ENCODE assay signal across 20 cellular contexts in the genomic region with DNA sequence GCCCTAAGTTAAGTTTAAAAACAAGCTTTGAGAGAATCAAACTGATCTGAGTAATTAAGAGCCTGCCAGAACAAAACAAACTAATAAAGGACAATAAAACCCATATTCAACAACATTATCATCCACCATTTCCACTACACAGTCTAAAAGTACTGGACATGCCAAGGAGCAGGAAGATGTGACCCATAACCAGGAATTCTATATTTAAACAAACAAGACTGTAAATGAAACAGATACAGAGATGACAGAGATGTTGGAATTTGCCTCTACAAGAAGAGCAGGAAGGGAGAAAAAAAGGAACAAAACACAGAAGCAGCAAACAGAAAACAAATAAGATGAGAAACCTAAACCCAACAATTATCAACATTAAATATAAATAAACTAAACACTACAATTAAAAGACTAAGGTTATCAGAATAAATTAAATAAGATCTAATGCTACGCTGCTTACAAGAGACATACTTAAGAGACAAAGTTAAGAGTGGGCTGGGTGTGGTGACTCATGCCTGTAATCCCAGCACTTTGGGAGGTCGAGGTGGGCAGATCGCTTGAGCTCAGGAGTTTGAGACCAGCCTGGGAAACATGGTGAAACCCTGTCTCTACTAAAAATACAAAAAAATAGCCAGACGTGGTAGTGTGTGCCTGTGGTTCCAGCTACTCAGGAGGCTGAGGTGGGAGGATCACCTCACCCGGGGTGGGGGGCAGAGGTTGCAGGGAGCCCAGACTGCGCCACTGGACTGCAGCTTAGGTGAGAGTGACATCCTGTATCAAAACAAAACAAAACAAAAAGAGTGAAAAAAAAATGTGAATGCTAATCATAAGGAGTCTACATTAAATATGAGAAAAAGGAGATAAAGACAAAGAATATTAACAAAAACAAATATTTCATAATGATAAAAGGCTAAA. TPM values are rescaled to one million over a fixed set of nuclear protein-coding genes. Genes with fewer than 3 reads are reported as not detected.
A peak's percentile ranks its signal among the peaks of the same experiment; 100 is the strongest.
DNase-seq lines count a peak whose midpoint lies in the region; ATAC-seq and TF ChIP-seq lines count a peak whose summit lies in the region.
"Had no signal": no experiment of that assay in that cellular context is flagged by ENCODE, and none has a peak within 500 bp of the region (broad histone marks: within the 10 kb centered on the region; RNA-seq: fewer than 3 reads in every experiment).

No MANE protein-coding gene starts in this region.

- ATAC-seq in psoas muscle (peak in 2 of 4 donors; percentile 35 to 43), GM19351 (IDR thresholded peaks at IDR 0.05; ENCODE audit: unreplicated experiment) (no peak)
- ATAC-seq: body of pancreas had no signal

- H3K9me3 ChIP-seq in psoas muscle = no peaks in the 10 kb centered on the region
- H3K9me3 ChIP-seq: thyroid gland had no signal

- intact Hi-C loops in psoas muscle (cut with DNase I) = loop anchor here in 1 of 2 donors (5.0 kb wide), 1 partner anchor 47 kb away; no protein-coding TSS in a partner anchor

- WGBS in psoas muscle, 3 donors = 88 to 93% (median 88%) methylated on average over 6 of the region's 6 CpGs

- peak overlapping the region; percentile 51 for H3K27ac ChIP-seq in VCaP
- H3K27ac ChIP-seq in psoas muscle = peak overlapping the region; percentile 50
- H3K27ac ChIP-seq: body of pancreas, neural progenitor cell, thyroid gland had no signal

- H3K27me3 ChIP-seq in psoas muscle (ENCODE audit: insufficient read depth in 3 of 3, low read length in 2 of 3) = no peaks in the 10 kb centered on the region
- H3K27me3 ChIP-seq: body of pancreas, neural progenitor cell, thyroid gland had no signal

- peaks cover 43% of the 10 kb centered on the region for H3K4me1 ChIP-seq in psoas muscle
- H3K4me1 ChIP-seq: neural progenitor cell had no signal

- H3K36me3 ChIP-seq in psoas muscle (ENCODE audit: insufficient read depth in 1 of 2, low read depth in 1 of 2) = peaks cover 0 to 4% of the 10 kb centered on the region in 2 donors
- H3K36me3 ChIP-seq: thyroid gland had no signal

- peak; percentile 22 for DNase-seq in ELR (ENCODE audit: low read depth)
- DNase-seq in hepatic stellate cell (ENCODE audit: low spot score) = peak; percentile 37
- DNase-seq in psoas muscle = no peak
- DNase-seq in NCI-H1694 (lab: John Stamatoyannopoulos, UW) = no peak
- no peak for DNase-seq in NCI-H2029 treated with DMSO at 0.1 percent for 48 hours (lab: John Stamatoyannopoulos, UW)
- DNase-seq: activated CD4-positive, alpha-beta T cell treated with anti-CD3 and anti-CD28 coated beads for 4 hours; activated naive CD8-positive, alpha-beta T cell treated with anti-CD3 and anti-CD28 coated beads, Interleukin-2, amount 10 ng/mL, durations not matched to agents 7 days and 5 days; body of pancreas; DND-41; glutamatergic neuron; NCI-H1105; NCI-H2081; NCI-H446 treated with DMSO at 0.1 percent for 48 hours; small intestine; stimulated activated CD4-positive, alpha-beta T cell treated with anti-CD3 and anti-CD28 coated beads, Interleukin-4, amount 100 ng/mL, for 1 hour; T-helper 1 cell; thyroid gland had no signal

- H3K4me3 ChIP-seq in psoas muscle = no peak overlapping the region
- H3K4me3 ChIP-seq: body of pancreas, neural progenitor cell, thyroid gland had no signal

- TF ChIP-seq CTCF in VCaP (conservative IDR thresholded peaks at IDR 0.05) (no peak), psoas muscle (IDR thresholded peaks at IDR 0.05) (no peak)

RNA-seq across cellular contexts. Expression of a gene that starts 50.6 kb away (rescaled TPM):
- 10 to 100 TPM; 44.1 to 54.9 (median 50.8) TPM for total RNA-seq in psoas muscle
- 10 to 100 TPM in 2 of 3 donors, 1 to 10 TPM in 1; 7.1 to 31.0 (median 10.1) TPM for polyA plus RNA-seq in psoas muscle

Comparison
In these comparisons a context has a peak if more than half of its experiments do, and no peak if none do; other contexts are left out.
1. DNase-seq: peak in ELR (single experiment) and hepatic stellate cell (single experiment); none in psoas muscle (0 of 2), NCI-H1694 (single experiment) and NCI-H2029 treated with DMSO at 0.1 percent for 48 hours (single experiment).